ENCODE assay signal across 1 cellular context in genomic region chr3:33054100-33055097, GRCh38.
TF ChIP-seq lines count a peak whose summit lies in the region.

No MANE protein-coding gene starts in this region.

TF ChIP-seq in K562, 482 proteins besides CTCF, POLR2A, EP300 and RAD21 (continued from another document and continues in another):
- peak; percentile 30; the same call in 1 of the 2 replicates for TF ChIP-seq MGA (IDR thresholded peaks at IDR 0.05)
- TF ChIP-seq RAD51 (IDR thresholded peaks at IDR 0.05; ENCODE audit: borderline replicate concordance, low read depth), result no peak; the same call in 1 of the 2 replicates
- no peak for TF ChIP-seq DNMT1 (IDR thresholded peaks at IDR 0.05)
- no peak for TF ChIP-seq ZNF134 (CRISPR knock-in tag; conservative IDR thresholded peaks at IDR 0.05)
- TF ChIP-seq BRD9 (IDR thresholded peaks at IDR 0.05; ENCODE audit: low read depth, partially characterized antibody), result no peak
- no peak for TF ChIP-seq ZNF23 (CRISPR knock-in tag; IDR thresholded peaks at IDR 0.05)
- no peak for TF ChIP-seq BMI1 (IDR thresholded peaks at IDR 0.05; ENCODE audit: low read length)
- peak; percentile 94 for TF ChIP-seq SMARCE1 (IDR thresholded peaks at IDR 0.05)
- TF ChIP-seq HLTF (IDR thresholded peaks at IDR 0.05), result peak; percentile 84
- no peak for TF ChIP-seq TCF15 (CRISPR knock-in tag; IDR thresholded peaks at IDR 0.05)
- no peak for TF ChIP-seq XRCC5 (IDR thresholded peaks at IDR 0.05; ENCODE audit: low read depth, low read length)
- peak; percentile 75 for TF ChIP-seq CC2D1A (IDR thresholded peaks at IDR 0.05)
- TF ChIP-seq ETV1 (tag; conservative IDR thresholded peaks at IDR 0.05; ENCODE audit: low read depth), result peak; percentile 67
- peak; percentile 57; the same call in 1 of the 2 replicates for TF ChIP-seq ZNF24 (IDR thresholded peaks at IDR 0.05)
- TF ChIP-seq HES1 (IDR thresholded peaks at IDR 0.05; ENCODE audit: low read depth), result peak; percentile 61; the same call in 1 of the 2 replicates
- no peak for TF ChIP-seq PHF8 (IDR thresholded peaks at IDR 0.05; ENCODE audit: borderline replicate concordance, low read length)
- TF ChIP-seq ZNF347 (CRISPR knock-in tag; IDR thresholded peaks at IDR 0.05; ENCODE audit: low read depth), result no peak
- TF ChIP-seq ZBTB43 (CRISPR knock-in tag; IDR thresholded peaks at IDR 0.05), result no peak
- no peak for TF ChIP-seq BCLAF1 (IDR thresholded peaks at IDR 0.05; ENCODE audit: borderline replicate concordance in 1 of 2, control insufficient read depth in 1 of 2, low read depth in 2 of 2, low read length in 1 of 2)
- no peak for TF ChIP-seq ZC3H11A (IDR thresholded peaks at IDR 0.05; ENCODE audit: low read depth, low read length)
- TF ChIP-seq ZHX1 (conservative IDR thresholded peaks at IDR 0.05; ENCODE audit: low read length), result no peak
- no peak for TF ChIP-seq RBM15 (IDR thresholded peaks at IDR 0.05; ENCODE audit: insufficient read depth, low read length)
- no peak for TF ChIP-seq NFE2L1 (tag; IDR thresholded peaks at IDR 0.05; ENCODE audit: borderline replicate concordance, low read depth)
- TF ChIP-seq NEUROD1 (IDR thresholded peaks at IDR 0.05; ENCODE audit: borderline replicate concordance, low read depth, low read length, partially characterized antibody), result peak; percentile 70
- TF ChIP-seq TAF9B (IDR thresholded peaks at IDR 0.05; ENCODE audit: partially characterized antibody), result no peak
- TF ChIP-seq TARDBP (IDR thresholded peaks at IDR 0.05), result 0 out of 2 replicates have a peak, but pooled peaks have one; percentile 66
- TF ChIP-seq CHCHD3 (CRISPR knock-in tag; IDR thresholded peaks at IDR 0.05), result no peak
- no peak for TF ChIP-seq SRSF7 (optimal IDR thresholded peaks at IDR 0.05; ENCODE audit: low read depth, low read length)
- no peak for TF ChIP-seq FIP1L1 (IDR thresholded peaks at IDR 0.05; ENCODE audit: low read depth, low read length, poor library complexity, severe bottlenecking)
- TF ChIP-seq ZNF444 (CRISPR knock-in tag; IDR thresholded peaks at IDR 0.05), result no peak
- TF ChIP-seq ZNF282 (CRISPR knock-in tag; IDR thresholded peaks at IDR 0.05), result no peak
- TF ChIP-seq CREB3 (tag; conservative IDR thresholded peaks at IDR 0.05; ENCODE audit: low read depth), result no peak
- no peak for TF ChIP-seq ATF1 (CRISPR knock-in tag; IDR thresholded peaks at IDR 0.05)
- TF ChIP-seq ATF1 (tag; IDR thresholded peaks at IDR 0.05), result no peak
- TF ChIP-seq RBM34 (IDR thresholded peaks at IDR 0.05; ENCODE audit: borderline replicate concordance, insufficient read depth, low read length), result no peak
- no peak for TF ChIP-seq FOXP4 (CRISPR knock-in tag; IDR thresholded peaks at IDR 0.05; ENCODE audit: borderline replicate concordance)
- TF ChIP-seq XRCC4 (IDR thresholded peaks at IDR 0.05; ENCODE audit: extremely low read depth, insufficient read depth, insufficient read length), result no peak
- no peak for TF ChIP-seq ZNF586 (CRISPR knock-in tag; conservative IDR thresholded peaks at IDR 0.05)
- no peak for TF ChIP-seq ZBTB7A (IDR thresholded peaks at IDR 0.05; ENCODE audit: borderline replicate concordance, control insufficient read depth, low read depth, low read length)
- TF ChIP-seq ZNF717 (CRISPR knock-in tag; IDR thresholded peaks at IDR 0.05), result no peak
- TF ChIP-seq TEAD1 (CRISPR knock-in tag; IDR thresholded peaks at IDR 0.05), result peak; percentile 19 to 73; a peak in 1 of 4 replicates
